ENCODE assay signal across 8 cellular contexts in the genomic region with DNA sequence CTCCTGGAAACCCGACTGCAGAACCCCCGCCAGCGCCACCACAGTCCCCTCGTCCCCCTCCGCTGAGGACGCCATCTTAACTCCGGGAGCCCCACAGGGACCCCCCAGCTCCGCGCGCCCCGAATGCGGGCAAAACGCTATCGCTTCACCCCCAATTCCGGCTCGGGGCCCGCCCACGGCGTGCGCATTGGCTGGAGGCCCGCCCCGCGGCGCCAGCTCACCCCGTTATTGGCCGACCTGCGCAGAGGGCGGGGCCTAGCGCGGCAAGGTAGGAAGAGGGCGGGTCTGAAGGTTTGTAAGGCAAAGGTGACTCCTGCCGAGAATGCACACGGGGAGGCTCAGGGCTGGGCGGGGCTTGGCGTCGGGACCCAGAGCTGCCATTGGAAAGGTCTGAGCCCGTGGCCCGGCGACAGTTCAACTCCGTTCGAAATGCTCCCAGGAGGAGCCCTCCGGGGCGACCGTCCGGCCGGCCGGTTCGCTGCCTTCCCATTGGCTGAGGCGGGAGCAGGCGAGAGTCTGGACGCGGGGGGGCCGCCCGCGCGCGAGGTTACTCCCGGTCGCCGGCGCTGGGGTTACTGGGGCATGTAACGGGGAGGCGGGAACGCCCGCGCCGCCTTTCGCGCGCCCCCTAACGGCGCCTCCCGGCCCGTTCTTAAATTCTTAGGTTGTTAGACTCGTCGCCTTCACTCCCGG. TPM values are rescaled to one million over a fixed set of nuclear protein-coding genes. Genes with fewer than 3 reads are reported as not detected.
A peak's percentile ranks its signal among the peaks of the same experiment; 100 is the strongest.
DNase-seq lines count a peak whose midpoint lies in the region; ATAC-seq, FAIRE-seq and TF ChIP-seq lines count a peak whose summit lies in the region.

A gene with protein sequence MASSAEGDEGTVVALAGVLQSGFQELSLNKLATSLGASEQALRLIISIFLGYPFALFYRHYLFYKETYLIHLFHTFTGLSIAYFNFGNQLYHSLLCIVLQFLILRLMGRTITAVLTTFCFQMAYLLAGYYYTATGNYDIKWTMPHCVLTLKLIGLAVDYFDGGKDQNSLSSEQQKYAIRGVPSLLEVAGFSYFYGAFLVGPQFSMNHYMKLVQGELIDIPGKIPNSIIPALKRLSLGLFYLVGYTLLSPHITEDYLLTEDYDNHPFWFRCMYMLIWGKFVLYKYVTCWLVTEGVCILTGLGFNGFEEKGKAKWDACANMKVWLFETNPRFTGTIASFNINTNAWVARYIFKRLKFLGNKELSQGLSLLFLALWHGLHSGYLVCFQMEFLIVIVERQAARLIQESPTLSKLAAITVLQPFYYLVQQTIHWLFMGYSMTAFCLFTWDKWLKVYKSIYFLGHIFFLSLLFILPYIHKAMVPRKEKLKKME (minus strand): TSS at position 127 of the 693 bp plus-strand sequence. CDS start 52 bp downstream, at position 75.

- peaks cover 36% of the 10 kb centered on the region for H3K4me1 ChIP-seq in Karpas-422 (ENCODE audit: low read length)
- H3K4me1 ChIP-seq in esophagus muscularis mucosa, result peaks cover 24 to 36% (median 31%) of the 10 kb centered on the region in 4 donors

- peak; percentile 89 for ATAC-seq in GM21825 (IDR thresholded peaks at IDR 0.05; ENCODE audit: unreplicated experiment)
- peak; percentile 95 to 97 for ATAC-seq in activated T-cell treated with anti-CD3 and anti-CD28 coated beads, Interleukin-2, amount 50 U/mL, for 72 hours (replicated peaks in 1 of 2)

- intact Hi-C loops in esophagus muscularis mucosa (cut with DNase I), result loop anchor here (5.0 kb wide), 1 partner anchor 46 kb away; the partner anchor contains the start of genes EMG1 and PHB2

- H3K36me3 ChIP-seq in Karpas-422 (ENCODE audit: insufficient read depth, low read length) (no peaks in the 10 kb centered on the region; the same call in 1 of the 2 replicates), esophagus muscularis mucosa (peaks cover 0 to 12% (median 0%) of the 10 kb centered on the region in 4 donors)

- no peaks in the 10 kb centered on the region for H3K27me3 Mint-ChIP-seq in activated T-cell treated with anti-CD3 and anti-CD28 coated beads, Interleukin-2, amount 50 U/mL, for 72 hours (ENCODE audit: low read depth)

- H3K27me3 ChIP-seq in Karpas-422 (ENCODE audit: low read length), result no peaks in the 10 kb centered on the region
- no peaks in the 10 kb centered on the region for H3K27me3 ChIP-seq in esophagus muscularis mucosa

- no peaks in the 10 kb centered on the region for H3K9me3 Mint-ChIP-seq in activated T-cell treated with anti-CD3 and anti-CD28 coated beads, Interleukin-2, amount 50 U/mL, for 72 hours

- H3K9ac ChIP-seq in Karpas-422 (ENCODE audit: low read length), result peak within 1 kb of the TSS; percentile 84

- H4K20me1 ChIP-seq in Karpas-422 (ENCODE audit: insufficient read depth, low read depth, low read length), result no peaks in the 10 kb centered on the region

- peaks cover 45% of the 10 kb centered on the region for H3K79me2 ChIP-seq in Karpas-422 (ENCODE audit: low read length)

- TF ChIP-seq POLR2A in esophagus muscularis mucosa (IDR thresholded peaks at IDR 0.05; ENCODE audit: low read depth), result peak; percentile 82

- peak within 1 kb of the TSS; percentile 84 to 89 for H3K4me3 Mint-ChIP-seq in activated T-cell treated with anti-CD3 and anti-CD28 coated beads, Interleukin-2, amount 50 U/mL, for 72 hours

- peaks cover 2 to 3% of the 10 kb centered on the region in 2 donors for H3K36me3 Mint-ChIP-seq in activated T-cell treated with anti-CD3 and anti-CD28 coated beads, Interleukin-2, amount 50 U/mL, for 72 hours (ENCODE audit: insufficient read depth in 2 of 2)

- peak within 1 kb of the TSS; percentile 79; the same call in 1 of the 2 replicates for H2AFZ ChIP-seq in Karpas-422 (ENCODE audit: low read length)

- H3K9me3 ChIP-seq in Karpas-422 (ENCODE audit: low read length) (no peaks in the 10 kb centered on the region), esophagus muscularis mucosa (no peaks in the 10 kb centered on the region)

- no peaks in the 10 kb centered on the region for H3K9me2 ChIP-seq in Karpas-422 (replicated peaks; ENCODE audit: insufficient read depth, low read length)

- TF ChIP-seq CTCF in esophagus muscularis mucosa (IDR thresholded peaks at IDR 0.05), result peak; percentile 84 to 93 (median 85)

- H3K4me3 ChIP-seq in Karpas-422 (ENCODE audit: low read length) (peak within 1 kb of the TSS; percentile 87), esophagus muscularis mucosa (peak within 1 kb of the TSS; percentile 77 to 89 (median 86))

- H3K4me1 Mint-ChIP-seq in activated T-cell treated with anti-CD3 and anti-CD28 coated beads, Interleukin-2, amount 50 U/mL, for 72 hours (ENCODE audit: low read depth), result peaks cover 43% of the 10 kb centered on the region

- peak within 1 kb of the TSS; percentile 73 for H3K27ac ChIP-seq in Karpas-422 (ENCODE audit: low read length)
- H3K27ac ChIP-seq in esophagus muscularis mucosa (replicated peaks in 1 of 4), result peak within 1 kb of the TSS; percentile 88 to 97 (median 88)

- peak within 1 kb of the TSS; percentile 92 for H3K27ac Mint-ChIP-seq in activated T-cell treated with anti-CD3 and anti-CD28 coated beads, Interleukin-2, amount 50 U/mL, for 72 hours

- H3K4me2 ChIP-seq in Karpas-422 (ENCODE audit: low read depth, low read length, poor library complexity, severe bottlenecking), result peak within 1 kb of the TSS; percentile 96

- DNase-seq in Daoy (ENCODE audit: low read depth) (peak; percentile 98), Karpas-422 (peak; percentile 99), RCC 7860 (ENCODE audit: low spot score) (peak; percentile 80), esophagus muscularis mucosa (ENCODE audit: extremely low spot score) (peak; percentile 99), myocyte (ENCODE audit: low read depth) (peak; percentile 96)
- DNase-seq in activated T-cell treated with anti-CD3 and anti-CD28 coated beads, Interleukin-2, amount 50 U/mL, for 72 hours, result peak; percentile 98 to 99
- DNase-seq in stimulated activated CD8-positive, alpha-beta memory T cell treated with anti-CD3 and anti-CD28 coated beads, Interleukin-7, amount 100 ng/mL, for 48 hours (ENCODE audit: extremely low read depth in 1 of 2, low read depth in 1 of 2), result peak; percentile 94 to 95

- no peak for TF ChIP-seq EP300 in esophagus muscularis mucosa (IDR thresholded peaks at IDR 0.05)

- WGBS in esophagus muscularis mucosa, result 1% methylated on average over 27 of the region's 77 CpGs

- peak; percentile 20 for FAIRE-seq in RCC 7860 (lab: Jason Lieb, UNC)

RNA-seq across cellular contexts. Expression of the gene that starts here (rescaled TPM):
- total RNA-seq in Daoy (2014; rRNA removed; shearing (Covaris generic)), result 9.7 and 13.7 TPM in 2 replicates
- total RNA-seq in Karpas-422 (2014; rRNA removed; shearing (Covaris generic); ENCODE audit: low replicate concordance), result 21.6 and 42.7 TPM in 2 replicates
- total RNA-seq in activated T-cell treated with anti-CD3 and anti-CD28 coated beads, Interleukin-2, amount 50 U/mL, for 72 hours, result 10 to 100 TPM; 28.3 to 29.0 TPM
- total RNA-seq in esophagus muscularis mucosa, result 10 to 100 TPM; 21.6 to 33.3 (median 26.2) TPM
- total RNA-seq in myocyte, result 55.7 and 79.8 TPM in 2 replicates
- 47.5 TPM for polyA plus RNA-seq in myocyte (2012)

Comparison
In these comparisons a context has a peak if more than half of its experiments do, and no peak if none do; other contexts are left out.
1. Peak in every context shown above with its lines: DNase-seq, ATAC-seq, H3K4me3 ChIP-seq and H3K27ac ChIP-seq.